Comparison of ENCODE assay signal across 27 cellular contexts in genomic region chr1:161801955-161802354, GRCh38. TPM values are rescaled to one million over a fixed set of nuclear protein-coding genes. Genes with fewer than 3 reads are reported as not detected.
DNase-seq lines count a peak whose midpoint lies in the region; ATAC-seq and TF ChIP-seq lines count a peak whose summit lies in the region.
"Had no signal": no experiment of that assay in that cellular context is flagged by ENCODE, and none has a peak within 500 bp of the region (broad histone marks: within the 10 kb centered on the region; RNA-seq: fewer than 3 reads in every experiment).

No MANE protein-coding gene starts in this region.

- peaks cover 13 to 14% of the 10 kb centered on the region in 2 donors for H3K36me3 Mint-ChIP-seq in activated T-cell treated with anti-CD3 and anti-CD28 coated beads, Interleukin-2, amount 50 U/mL, for 72 hours (ENCODE audit: insufficient read depth in 2 of 2)
- H3K36me3 Mint-ChIP-seq in activated T-cell treated with anti-CD3 and anti-CD28 coated beads, Interleukin-2, amount 50 U/mL, for 4 hours (ENCODE audit: insufficient read depth), result peaks cover 47% of the 10 kb centered on the region
- peaks cover 15% of the 10 kb centered on the region for H3K36me3 Mint-ChIP-seq in endodermal cell (ENCODE audit: low read depth)

- H3K9me3 ChIP-seq in endodermal cell (ENCODE audit: control insufficient read depth, low read length) (no peaks in the 10 kb centered on the region), uterus (no peaks in the 10 kb centered on the region), BE2C (no peaks in the 10 kb centered on the region)
- H3K9me3 ChIP-seq: BLaER1, heart left ventricle, right atrium auricular region had no signal

- 85 to 96% methylated on average over 6 to 7 of the region's 7 CpGs for whole genome bisulfite sequencing in endodermal cell (ENCODE audit: insufficient coverage in 1 of 2, insufficient read length in 1 of 2), 2 experiments

- H3K36me3 ChIP-seq in endodermal cell (ENCODE audit: control insufficient read depth, insufficient read depth, low read length) (peaks cover 20% of the 10 kb centered on the region), uterus (no peaks in the 10 kb centered on the region), BE2C (peaks cover 13% of the 10 kb centered on the region; the same call in 1 of the 2 replicates)

- no peak for TF ChIP-seq POLR2A in uterus (IDR thresholded peaks at IDR 0.05)

- H3K4me1 Mint-ChIP-seq in activated T-cell treated with anti-CD3 and anti-CD28 coated beads, Interleukin-2, amount 50 U/mL, for 72 hours (ENCODE audit: low read depth), result peaks cover 6% of the 10 kb centered on the region
- peaks cover 11% of the 10 kb centered on the region for H3K4me1 Mint-ChIP-seq in activated T-cell treated with anti-CD3 and anti-CD28 coated beads, Interleukin-2, amount 50 U/mL, for 4 hours (ENCODE audit: low read depth)
- no peaks in the 10 kb centered on the region for H3K4me1 Mint-ChIP-seq in endodermal cell
- H3K4me1 Mint-ChIP-seq: activated B cell treated with CpG ODN at 0.5 μM for 24 hours had no signal

- no peak overlapping the region for H3K9ac ChIP-seq in endodermal cell (ENCODE audit: extremely low read depth, low read length, poor library complexity, severe bottlenecking)
- H3K9ac ChIP-seq: BLaER1 had no signal

- no peaks in the 10 kb centered on the region for H3K27me3 Mint-ChIP-seq in activated T-cell treated with anti-CD3 and anti-CD28 coated beads, Interleukin-2, amount 50 U/mL, for 72 hours (ENCODE audit: low read depth)
- H3K27me3 Mint-ChIP-seq in activated T-cell treated with anti-CD3 and anti-CD28 coated beads, Interleukin-2, amount 50 U/mL, for 4 hours (ENCODE audit: low read depth), result no peaks in the 10 kb centered on the region
- no peaks in the 10 kb centered on the region for H3K27me3 Mint-ChIP-seq in endodermal cell (ENCODE audit: insufficient read depth)
- H3K27me3 Mint-ChIP-seq: activated B cell treated with CpG ODN at 0.5 μM for 24 hours; activated CD8-positive, alpha-beta T cell treated with anti-CD3 and anti-CD28 coated beads for 36 hours had no signal

- TF ChIP-seq CTCF in endodermal cell (conservative IDR thresholded peaks at IDR 0.05), result no peak
- TF ChIP-seq CTCF in uterus (IDR thresholded peaks at IDR 0.05), result no peak
- no peak for TF ChIP-seq CTCF in BE2C (IDR thresholded peaks at IDR 0.05; ENCODE audit: low read depth, low read length)

- H3K27ac ChIP-seq in endodermal cell (ENCODE audit: low read depth, low read length) (no peak overlapping the region), uterus (no peak overlapping the region)
- H3K27ac ChIP-seq: BLaER1, right atrium auricular region had no signal

- H3K9me3 Mint-ChIP-seq in activated T-cell treated with anti-CD3 and anti-CD28 coated beads, Interleukin-2, amount 50 U/mL, for 72 hours, result no peaks in the 10 kb centered on the region
- H3K9me3 Mint-ChIP-seq in activated T-cell treated with anti-CD3 and anti-CD28 coated beads, Interleukin-2, amount 50 U/mL, for 4 hours, result no peaks in the 10 kb centered on the region
- H3K9me3 Mint-ChIP-seq in endodermal cell, result no peaks in the 10 kb centered on the region
- H3K9me3 Mint-ChIP-seq: activated B cell treated with CpG ODN at 0.5 μM for 24 hours; activated CD8-positive, alpha-beta T cell treated with anti-CD3 and anti-CD28 coated beads for 36 hours had no signal

- no peak overlapping the region for H3K4me3 Mint-ChIP-seq in activated T-cell treated with anti-CD3 and anti-CD28 coated beads, Interleukin-2, amount 50 U/mL, for 72 hours
- H3K4me3 Mint-ChIP-seq in activated T-cell treated with anti-CD3 and anti-CD28 coated beads, Interleukin-2, amount 50 U/mL, for 4 hours, result no peak overlapping the region
- no peak overlapping the region for H3K4me3 Mint-ChIP-seq in endodermal cell
- H3K4me3 Mint-ChIP-seq: activated B cell treated with CpG ODN at 0.5 μM for 24 hours; activated CD8-positive, alpha-beta T cell treated with anti-CD3 and anti-CD28 coated beads for 36 hours had no signal

- H3K27ac Mint-ChIP-seq in activated T-cell treated with anti-CD3 and anti-CD28 coated beads, Interleukin-2, amount 50 U/mL, for 72 hours, result peak overlapping the region; percentile 27
- H3K27ac Mint-ChIP-seq in endodermal cell, result no peak overlapping the region
- H3K27ac Mint-ChIP-seq: activated B cell treated with CpG ODN at 0.5 μM for 24 hours; activated CD8-positive, alpha-beta T cell treated with anti-CD3 and anti-CD28 coated beads for 36 hours had no signal

- no peak for ATAC-seq in activated T-cell treated with anti-CD3 and anti-CD28 coated beads, Interleukin-2, amount 50 U/mL, for 72 hours (replicated peaks in 1 of 2)
- no peak for ATAC-seq in activated T-cell treated with anti-CD3 and anti-CD28 coated beads, Interleukin-2, amount 50 U/mL, for 4 hours
- ATAC-seq in HG02938 (IDR thresholded peaks at IDR 0.05; ENCODE audit: unreplicated experiment) (no peak), GM19035 (IDR thresholded peaks at IDR 0.05; ENCODE audit: unreplicated experiment) (no peak)
- ATAC-seq: activated CD8-positive, alpha-beta T cell treated with anti-CD3 and anti-CD28 coated beads for 36 hours; heart left ventricle; K562; stimulated activated naive CD8-positive, alpha-beta T cell treated with anti-CD3 and anti-CD28 coated beads, Interleukin-15, Interleukin-2, amounts not matched to agents 100 U/mL and 50 U/mL, for 24 hours had no signal

- no peak for DNase-seq in activated T-cell treated with anti-CD3 and anti-CD28 coated beads, Interleukin-2, amount 50 U/mL, for 72 hours
- no peak for DNase-seq in activated T-cell treated with anti-CD3 and anti-CD28 coated beads, Interleukin-2, amount 50 U/mL, for 4 hours
- peak; percentile 46 for DNase-seq in endodermal cell
- DNase-seq in medulla oblongata (ENCODE audit: extremely low spot score), result peak; percentile 28
- DNase-seq in uterus, result peak; percentile 32 to 39
- DNase-seq in BE2C, result no peak
- DNase-seq: activated B cell treated with CpG ODN at 0.5 μM for 24 hours; activated CD8-positive, alpha-beta T cell treated with anti-CD3 and anti-CD28 coated beads for 36 hours; activated naive CD4-positive, alpha-beta T cell treated with Interleukin-2 at 50 U/mL for 16 hours; Caco-2; central memory CD4-positive, alpha-beta T cell; DND-41; heart left ventricle; NCI-H1694 treated with DMSO at 0.1 percent for 48 hours; NCI-H2227 treated with DMSO at 0.1 percent for 48 hours; NCI-H748 treated with DMSO at 0.1 percent for 48 hours; occipital lobe; stimulated activated CD4-positive, alpha-beta T cell treated with anti-CD3 and anti-CD28 coated beads, Interleukin-12 subunit alpha, Interleukin-12 subunit beta, amount 100 ng/mL, for 4 hours; stimulated activated CD4-positive, alpha-beta T cell treated with anti-CD3 and anti-CD28 coated beads, Interleukin-4, amount 100 ng/mL, for 4 hours; stimulated activated naive CD8-positive, alpha-beta T cell treated with anti-CD3 and anti-CD28 coated beads, Interleukin-15, Interleukin-2, amounts not matched to agents 100 U/mL and 50 U/mL, for 24 hours; T-helper 9 cell; trophoblast cell had no signal

- H3K27me3 ChIP-seq in endodermal cell (ENCODE audit: control insufficient read depth, insufficient read depth, low read length, poor library complexity, severe bottlenecking) (no peaks in the 10 kb centered on the region), uterus (no peaks in the 10 kb centered on the region), BE2C (no peaks in the 10 kb centered on the region)
- H3K27me3 ChIP-seq: BLaER1, heart left ventricle, right atrium auricular region had no signal

- H3K4me3 ChIP-seq in endodermal cell (ENCODE audit: low read length) (no peak overlapping the region), uterus (no peak overlapping the region), BE2C (ENCODE audit: low read depth, low read length) (no peak overlapping the region)
- H3K4me3 ChIP-seq: BLaER1, heart left ventricle, K562, right atrium auricular region had no signal

- intact Hi-C loops in uterus (cut with DNase I; ENCODE audit: low total_unique reads), result no loop called here

- H3K4me1 ChIP-seq in endodermal cell (ENCODE audit: control insufficient read depth, insufficient read depth, low read length) (no peaks in the 10 kb centered on the region), uterus (no peaks in the 10 kb centered on the region), BE2C (no peaks in the 10 kb centered on the region)
- H3K4me1 ChIP-seq: BLaER1, Caco-2 had no signal

RNA-seq across cellular contexts. Expression of gene ATF6, which starts 35.8 kb away (rescaled TPM):
- 10 to 100 TPM; 23.7 to 28.4 TPM for total RNA-seq in activated T-cell treated with anti-CD3 and anti-CD28 coated beads, Interleukin-2, amount 50 U/mL, for 72 hours
- 10 to 100 TPM; 20.0 to 26.2 (median 24.8) TPM for total RNA-seq in activated T-cell treated with anti-CD3 and anti-CD28 coated beads, Interleukin-2, amount 50 U/mL, for 4 hours
- 10 to 100 TPM; 14.4 to 19.8 TPM for total RNA-seq in endodermal cell
- 20.1 TPM for polyA plus RNA-seq in endodermal cell (2013, experiment 1 of 2)
- 20.4 TPM for polyA plus RNA-seq in endodermal cell (2013, experiment 2 of 2)
- total RNA-seq in uterus, result 10 to 100 TPM; 16.2 to 37.7 (median 30.0) TPM
- polyA plus RNA-seq in BE2C (2012; ENCODE audit: insufficient read depth, insufficient read length, low read depth), result 15.0 TPM

RNA-seq across cellular contexts. Expression of gene DUSP12, which starts 52.4 kb away (rescaled TPM):
- total RNA-seq in activated T-cell treated with anti-CD3 and anti-CD28 coated beads, Interleukin-2, amount 50 U/mL, for 72 hours, result 10 to 100 TPM; 33.0 to 41.1 TPM
- total RNA-seq in activated T-cell treated with anti-CD3 and anti-CD28 coated beads, Interleukin-2, amount 50 U/mL, for 4 hours, result 10 to 100 TPM; 41.7 to 45.1 (median 41.7) TPM
- total RNA-seq in endodermal cell, result 10 to 100 TPM; 26.2 to 28.9 TPM
- polyA plus RNA-seq in endodermal cell (2013, experiment 1 of 2), result 38.1 TPM
- polyA plus RNA-seq in endodermal cell (2013, experiment 2 of 2), result 33.2 TPM
- 10 to 100 TPM; 16.4 to 62.7 (median 29.3) TPM for total RNA-seq in uterus
- polyA plus RNA-seq in BE2C (2012; ENCODE audit: insufficient read depth, insufficient read length, low read depth), result 77.5 TPM

Comparison
In these comparisons a context has a peak if more than half of its experiments do, and no peak if none do; other contexts are left out.
1. DNase-seq: peak in endodermal cell (single experiment), medulla oblongata (single experiment) and uterus (2 of 2); none in activated T-cell treated with anti-CD3 and anti-CD28 coated beads, Interleukin-2, amount 50 U/mL, for 72 hours (0 of 2), activated T-cell treated with anti-CD3 and anti-CD28 coated beads, Interleukin-2, amount 50 U/mL, for 4 hours (single experiment) and BE2C (single experiment).